ENCODE assay signal across 8 cellular contexts in the genomic region with DNA sequence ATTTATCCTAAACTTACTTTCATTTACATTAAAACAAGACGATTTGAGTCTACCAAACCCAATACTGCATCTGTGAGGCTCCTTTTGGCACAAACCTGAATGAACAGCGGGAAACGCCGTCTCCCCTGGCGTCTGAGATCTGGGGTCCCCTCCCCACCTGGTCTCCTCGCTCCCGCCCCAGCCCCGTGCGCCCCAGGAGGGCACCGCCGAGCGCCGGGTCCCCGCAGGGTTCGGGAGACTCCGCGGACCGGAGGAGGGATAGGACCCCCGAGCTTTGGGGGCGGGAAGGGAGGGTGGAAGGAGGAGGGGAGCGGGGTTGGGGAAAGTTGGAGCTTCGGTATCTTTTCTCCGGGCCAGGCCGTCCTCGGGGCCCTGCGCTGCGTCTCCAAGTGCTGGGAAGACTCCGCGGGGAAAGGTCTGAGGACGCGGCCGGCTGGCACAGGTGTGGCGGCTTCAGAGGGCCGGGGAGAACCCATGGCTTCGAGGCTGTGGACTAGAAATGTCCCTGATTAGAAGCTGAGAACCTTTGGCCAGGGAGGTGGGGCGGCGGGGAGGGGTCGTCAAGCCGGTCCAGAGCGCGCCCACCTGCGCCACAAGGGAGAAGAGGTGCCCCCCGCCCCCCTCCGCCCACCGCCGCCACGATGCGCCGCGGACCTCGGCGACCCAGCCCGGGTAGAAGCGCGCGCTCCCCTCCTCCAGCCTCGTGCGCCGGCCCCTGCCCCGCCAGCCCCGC. TPM values are rescaled to one million over a fixed set of nuclear protein-coding genes. Genes with fewer than 3 reads are reported as not detected.
DNase-seq lines count a peak whose midpoint lies in the region; ATAC-seq, FAIRE-seq and TF ChIP-seq lines count a peak whose summit lies in the region.

No MANE protein-coding gene starts in this region.

- POLR2A ChIA-PET in A673 (lab: Charles Lee; ENCODE audit: low non-redundant PET) = no interaction called here

- no peaks in the 10 kb centered on the region for H3K9me3 Mint-ChIP-seq in mesothelial cell of epicardium

- CTCF ChIA-PET in A673 (lab: Charles Lee) = interaction anchor here (0.6 kb wide), 1 partner anchor 239 kb away, joined by 3 read pairs; no protein-coding TSS in a partner anchor

- no TSS peak for BruUV-seq in A673 (replicated peaks; lab: Mats Ljungman, UMichigan)

- H3K36me3 ChIP-seq in A673 (ENCODE audit: insufficient read depth, low read length, poor library complexity, severe bottlenecking) (no peaks in the 10 kb centered on the region), brain microvascular endothelial cell (replicated peaks) (no peaks in the 10 kb centered on the region)

- DNase-seq in A673 (ENCODE audit: low spot score) = no peak
- DNase-seq in brain microvascular endothelial cell = no peak
- no peak for DNase-seq in mesothelial cell of epicardium (ENCODE audit: low spot score in 2 of 2, unreplicated experiment in 2 of 2)
- no peak for DNase-seq in RCC 7860 (ENCODE audit: low spot score)

- FAIRE-seq in RCC 7860 (lab: Jason Lieb, UNC) = no peak

- in situ Hi-C loops in brain microvascular endothelial cell (cut with HindIII; ENCODE audit: low pct_ligation_motif_present, low sequenced_read_pairs) = no loop called here

- no peak overlapping the region for H3K27ac Mint-ChIP-seq in mesothelial cell of epicardium

- peak overlapping the region; percentile 67 for H3K4me3 Mint-ChIP-seq in mesothelial cell of epicardium

- ATAC-seq in HG03045 (IDR thresholded peaks at IDR 0.05; ENCODE audit: unreplicated experiment) (peak; percentile 4), HG02642 (IDR thresholded peaks at IDR 0.05; ENCODE audit: poor library complexity, unreplicated experiment) (no peak), HG03196 (IDR thresholded peaks at IDR 0.05; ENCODE audit: unreplicated experiment) (no peak), HG03280 (IDR thresholded peaks at IDR 0.05; ENCODE audit: unreplicated experiment) (no peak)

- peaks cover 6% of the 10 kb centered on the region for H3K4me1 ChIP-seq in A673 (ENCODE audit: insufficient read depth, low read length, poor library complexity, severe bottlenecking)

- intact Hi-C loops in A673 (cut with micrococcal nuclease; ENCODE audit: unreplicated experiment) = loop anchor here (5.0 kb wide), 1 partner anchor 127 kb away; no protein-coding TSS in a partner anchor

- no peaks in the 10 kb centered on the region for H3K36me3 Mint-ChIP-seq in mesothelial cell of epicardium

- peak overlapping the region; percentile 58 for H3K4me3 ChIP-seq in A673 (ENCODE audit: low read depth, low read length, poor library complexity, severe bottlenecking)
- peak overlapping the region; percentile 55 for H3K4me3 ChIP-seq in brain microvascular endothelial cell (ENCODE audit: low read depth, low read length)

- peaks cover 87% of the 10 kb centered on the region for H3K27me3 Mint-ChIP-seq in mesothelial cell of epicardium (ENCODE audit: low read depth)

- TF ChIP-seq CTCF in A673 (conservative IDR thresholded peaks at IDR 0.05; ENCODE audit: low read depth, low read length) (no peak), brain microvascular endothelial cell (IDR thresholded peaks at IDR 0.05; ENCODE audit: low read depth, low read length, missing control alignments) (no peak), mesothelial cell of epicardium (IDR thresholded peaks at IDR 0.05; ENCODE audit: unreplicated experiment) (no peak)

- H3K27ac ChIP-seq in A673 (ENCODE audit: low read depth, low read length, poor library complexity, severe bottlenecking) (peak overlapping the region; percentile 42), brain microvascular endothelial cell (peak overlapping the region; percentile 42)

- peaks cover 9% of the 10 kb centered on the region for H3K4me1 Mint-ChIP-seq in mesothelial cell of epicardium

- no peaks in the 10 kb centered on the region for H3K9me3 ChIP-seq in A673 (ENCODE audit: low read depth, low read length, poor library complexity, severe bottlenecking)

- H3K27me3 ChIP-seq in A673 (replicated peaks; ENCODE audit: insufficient read depth, low read depth, low read length, poor library complexity) (peaks cover 20% of the 10 kb centered on the region), brain microvascular endothelial cell (replicated peaks) (no peaks in the 10 kb centered on the region)

RNA-seq across cellular contexts. Expression of gene SNTG2, which starts 0.6 kb away (rescaled TPM):
- total RNA-seq in A673 (2021) = 3.7 and 3.8 TPM in 2 replicates
- total RNA-seq in mesothelial cell of epicardium = not detected in 3 replicates
